Comparison of ENCODE assay signal across 8 cellular contexts in the genomic region with DNA sequence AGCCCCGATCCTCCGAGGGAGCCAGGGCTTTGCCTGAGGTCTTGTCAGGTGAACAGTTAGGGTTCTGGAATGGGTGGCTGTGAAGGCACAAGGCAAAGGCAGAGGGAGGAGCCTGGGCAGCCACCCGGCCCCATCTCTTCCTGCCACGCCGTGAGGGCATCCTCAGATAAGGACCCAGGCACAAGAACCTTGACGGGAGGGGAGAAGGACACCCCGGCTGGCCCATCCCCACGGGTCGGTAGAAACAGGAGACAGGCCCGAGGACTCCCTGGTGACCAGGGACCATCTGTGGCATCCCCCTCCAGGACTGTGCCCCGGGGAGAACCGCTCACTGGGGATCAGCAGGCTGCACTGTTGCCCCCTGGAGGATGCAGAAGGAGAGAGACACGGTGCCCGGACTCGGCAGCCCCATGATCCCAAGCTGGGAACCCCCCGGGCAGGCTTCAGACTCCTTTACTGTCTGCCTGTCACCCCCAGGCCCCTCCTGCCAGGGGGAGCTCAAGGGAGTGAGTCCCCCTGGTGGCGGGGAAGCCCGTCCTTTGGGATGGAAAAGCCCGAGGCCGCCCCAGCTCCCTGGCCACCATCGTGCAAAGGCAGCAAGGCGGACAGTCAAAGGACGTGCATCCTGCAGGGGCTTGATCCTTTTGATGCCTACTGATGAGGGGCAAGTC. TPM values are rescaled to one million over a fixed set of nuclear protein-coding genes. Genes with fewer than 3 reads are reported as not detected.
DNase-seq lines count a peak whose midpoint lies in the region; ATAC-seq, FAIRE-seq and TF ChIP-seq lines count a peak whose summit lies in the region.

No MANE protein-coding gene starts in this region.

- H3K9ac ChIP-seq in neural cell (ENCODE audit: low read length), result no peak overlapping the region

- H3K4me3 ChIP-seq in neural cell (ENCODE audit: low read length) (no peak overlapping the region), upper lobe of left lung (no peak overlapping the region)

- no peak overlapping the region for H3K4me3 Mint-ChIP-seq in endothelial cell (ENCODE audit: unreplicated experiment)

- no peak overlapping the region for H3K27ac Mint-ChIP-seq in endothelial cell (ENCODE audit: unreplicated experiment)

- H3K27me3 ChIP-seq in neural cell (ENCODE audit: insufficient read depth, low read depth, low read length) (no peaks in the 10 kb centered on the region), upper lobe of left lung (no peaks in the 10 kb centered on the region)

- H3K9me3 ChIP-seq in neural cell (ENCODE audit: low read length) (no peaks in the 10 kb centered on the region), upper lobe of left lung (no peaks in the 10 kb centered on the region)

- H4K20me1 ChIP-seq in neural cell (ENCODE audit: insufficient read depth), result no peaks in the 10 kb centered on the region

- no peak for TF ChIP-seq POLR2A in upper lobe of left lung (IDR thresholded peaks at IDR 0.05)

- TF ChIP-seq RAD21 in neural cell (conservative IDR thresholded peaks at IDR 0.05), result no peak

- no peaks in the 10 kb centered on the region for H3F3A ChIP-seq in neural cell (ENCODE audit: insufficient read depth, low read length, poor library complexity, severe bottlenecking)

- no peak overlapping the region for H2AFZ ChIP-seq in neural cell (ENCODE audit: low read depth, low read length)

- H3K9me3 Mint-ChIP-seq in endothelial cell (ENCODE audit: unreplicated experiment), result no peaks in the 10 kb centered on the region

- H3K4me2 ChIP-seq in neural cell (ENCODE audit: low read length), result no peak overlapping the region

- WGBS in upper lobe of left lung, 2 donors, result 24 to 72% methylated on average over 4 to 20 of the region's 23 CpGs

- ATAC-seq in GM18909 (IDR thresholded peaks at IDR 0.05; ENCODE audit: poor library complexity, unreplicated experiment) (peak; percentile 64), upper lobe of left lung (ENCODE audit: low FRiP score in 2 of 2) (peak; percentile 30 to 60)

- no peak for FAIRE-seq in HTR-8/SVneo (lab: Jason Lieb, UNC)

- H3K27me3 Mint-ChIP-seq in endothelial cell (ENCODE audit: unreplicated experiment), result peaks cover 23% of the 10 kb centered on the region

- TF ChIP-seq CTCF in 22Rv1 (IDR thresholded peaks at IDR 0.05) (peak; percentile 40), endothelial cell (IDR thresholded peaks at IDR 0.05; ENCODE audit: unreplicated experiment) (peak; percentile 60), neural cell (IDR thresholded peaks at IDR 0.05; ENCODE audit: poor library complexity, severe bottlenecking) (peak; percentile 11), upper lobe of left lung (IDR thresholded peaks at IDR 0.05) (peak; percentile 41 to 59 (median 48))

- DNase-seq in HTR-8/SVneo (ENCODE audit: insufficient read length, low spot score), result peak; percentile 54
- DNase-seq in activated CD4-positive, alpha-beta T cell treated with anti-CD3 and anti-CD28 coated beads for 48 hours, result peak; percentile 66
- DNase-seq in endothelial cell (ENCODE audit: low spot score), result peak; percentile 57
- DNase-seq in upper lobe of left lung, result peak in 1 of 2 donors; percentile 45
- no peak for DNase-seq in NOMO-1 (lab: John Stamatoyannopoulos, UW; ENCODE audit: unreplicated experiment in 2 of 2)

- peaks cover 5 to 12% (median 7%) of the 10 kb centered on the region in 4 donors for H3K4me1 ChIP-seq in upper lobe of left lung

- no peaks in the 10 kb centered on the region for H3K9me2 ChIP-seq in neural cell (ENCODE audit: insufficient read depth, low read length)

- TF ChIP-seq EP300 in neural cell (conservative IDR thresholded peaks at IDR 0.05; ENCODE audit: poor library complexity, severe bottlenecking) (no peak), upper lobe of left lung (IDR thresholded peaks at IDR 0.05) (no peak)

- no peaks in the 10 kb centered on the region for H3K79me2 ChIP-seq in neural cell (replicated peaks; ENCODE audit: insufficient read depth, low read length)

- H3K4me1 Mint-ChIP-seq in endothelial cell (ENCODE audit: unreplicated experiment), result no peaks in the 10 kb centered on the region

- no peaks in the 10 kb centered on the region for H3K36me3 Mint-ChIP-seq in endothelial cell (ENCODE audit: low read depth, unreplicated experiment)

- H3K27ac ChIP-seq in 22Rv1 (no peak overlapping the region), neural cell (ENCODE audit: low read length) (no peak overlapping the region), upper lobe of left lung (no peak overlapping the region)

- no peaks in the 10 kb centered on the region for H3K36me3 ChIP-seq in neural cell (ENCODE audit: insufficient read depth, low read length)
- no peaks in the 10 kb centered on the region for H3K36me3 ChIP-seq in upper lobe of left lung

TF ChIP-seq in neural cell, 6 proteins besides CTCF, POLR2A, EP300 and RAD21:
- TF ChIP-seq TAF1 (IDR thresholded peaks at IDR 0.05; ENCODE audit: low read depth) (no peak), MXI1 (conservative IDR thresholded peaks at IDR 0.05; ENCODE audit: poor library complexity, severe bottlenecking) (no peak), SMC3 (conservative IDR thresholded peaks at IDR 0.05; ENCODE audit: poor library complexity) (no peak), REST (IDR thresholded peaks at IDR 0.05; ENCODE audit: borderline replicate concordance) (no peak), POLR2AphosphoS5 (IDR thresholded peaks at IDR 0.05) (no peak), EZH2 (IDR thresholded peaks at IDR 0.05; ENCODE audit: borderline replicate concordance, insufficient read depth, low read length, poor library complexity, severe bottlenecking) (no peak)

RNA-seq across cellular contexts. Expression of gene PCSK6, which starts 12.3 kb away (rescaled TPM):
- total RNA-seq in endothelial cell (ENCODE audit: unreplicated experiment), result 0.13 TPM
- 1.1 and 1.4 TPM in 2 replicates for polyA plus RNA-seq in neural cell
- 1.7 and 3.6 TPM in 2 replicates for polyA minus RNA-seq in neural cell
- total RNA-seq in upper lobe of left lung, result 10 to 100 TPM in 1 of 6 donors, 1 to 10 TPM in 5; 3.1 to 24.4 (median 5.5) TPM

Comparison
In these comparisons a context has a peak if more than half of its experiments do, and no peak if none do; other contexts are left out.
1. DNase-seq: peak in HTR-8/SVneo (single experiment), activated CD4-positive, alpha-beta T cell treated with anti-CD3 and anti-CD28 coated beads for 48 hours (single experiment) and endothelial cell (single experiment); none in NOMO-1 (0 of 2).
2. Peak in every context shown above with its lines, with median percentiles within 50 percentile points of each other: CTCF ChIP-seq.